In genomic region chr2:60252581-60253170, GRCh38 we compare ENCODE assay signal across 18 cellular contexts.
DNase-seq lines count a peak whose midpoint lies in the region; ATAC-seq, FAIRE-seq and TF ChIP-seq lines count a peak whose summit lies in the region.
"Had no signal": no experiment of that assay in that cellular context is flagged by ENCODE, and none has a peak within 500 bp of the region (broad histone marks: within the 10 kb centered on the region; RNA-seq: fewer than 3 reads in every experiment).

No MANE protein-coding gene starts in this region.

- H3F3A ChIP-seq in smooth muscle cell (ENCODE audit: low read depth) = no peaks in the 10 kb centered on the region

- H3K4me2 ChIP-seq in HepG2 (ENCODE audit: low read depth, low read length) = no peak overlapping the region
- no peak overlapping the region for H3K4me2 ChIP-seq in smooth muscle cell
- H3K4me2 ChIP-seq: GM23338 had no signal

- TF ChIP-seq CTCF in HepG2 (CRISPR knock-in tag; IDR thresholded peaks at IDR 0.05) (no peak), smooth muscle cell (IDR thresholded peaks at IDR 0.05; ENCODE audit: borderline replicate concordance, insufficient read depth, poor library complexity, severe bottlenecking) (no peak)

- no peak overlapping the region for H3K4me3 Mint-ChIP-seq in activated naive CD4-positive, alpha-beta T cell treated with anti-CD3 and anti-CD28 coated beads, Interleukin-2, amount 10 ng/mL, durations not matched to agents 7 days and 5 days
- H3K4me3 Mint-ChIP-seq: CD4-positive, alpha-beta memory T cell; GM23338; IgD-negative memory B cell had no signal

- H3K4me3 ChIP-seq in HepG2 (replicated peaks in 1 of 3; ENCODE audit: insufficient read depth in 1 of 3, low read depth in 2 of 3, low read length in 3 of 3) (no peak overlapping the region), smooth muscle cell (no peak overlapping the region)
- H3K4me3 ChIP-seq: GM23338 had no signal

- H3K27me3 ChIP-seq in HepG2 (ENCODE audit: control insufficient read depth in 1 of 2, insufficient read depth in 2 of 2, low read length in 2 of 2) (no peaks in the 10 kb centered on the region), smooth muscle cell (ENCODE audit: low read depth) (no peaks in the 10 kb centered on the region)
- H3K27me3 ChIP-seq: BE2C had no signal

- in situ Hi-C loops in SK-MEL-5 (cut with HindIII; ENCODE audit: low pct_unique_long_range_greater_than_20kb, low sequenced_read_pairs) (no loop called here), HepG2 (cut with HindIII; ENCODE audit: extremely low pct_ligation_motif_present, low pct_unique_long_range_greater_than_20kb) (no loop called here)

- no peaks in the 10 kb centered on the region for H3K4me1 ChIP-seq in HepG2 (ENCODE audit: insufficient read depth, low read length)
- H3K4me1 ChIP-seq in smooth muscle cell (ENCODE audit: low read depth) = no peaks in the 10 kb centered on the region
- H3K4me1 ChIP-seq: BE2C had no signal

- intact Hi-C loops in HepG2 (cut with micrococcal nuclease; ENCODE audit: unreplicated experiment) = no loop called here

- TF ChIP-seq EP300 in HepG2 (IDR thresholded peaks at IDR 0.05; ENCODE audit: low read depth in 2 of 2, low read length in 2 of 2) (no peak), HepG2 (CRISPR knock-in tag; IDR thresholded peaks at IDR 0.05; ENCODE audit: borderline replicate concordance) (no peak)

- no peaks in the 10 kb centered on the region for H3K36me3 ChIP-seq in HepG2 (replicated peaks in 1 of 2; ENCODE audit: control insufficient read depth in 1 of 2, insufficient read depth in 2 of 2, low read length in 2 of 2)
- no peaks in the 10 kb centered on the region for H3K36me3 ChIP-seq in smooth muscle cell (ENCODE audit: low read depth)
- H3K36me3 ChIP-seq: BE2C had no signal

- no TSS peak for BruUV-seq in HepG2 (replicated peaks; lab: Mats Ljungman, UMichigan)

- DNase-seq in SK-MEL-5 (ENCODE audit: low read depth, low spot score) (peak; percentile 52), foreskin melanocyte (peak; percentile 52), HepG2 (ENCODE audit: low spot score) (no peak), smooth muscle cell (lab: John Stamatoyannopoulos, UW; ENCODE audit: unreplicated experiment) (no peak), EL (no peak), kidney glomerular epithelial cell (lab: John Stamatoyannopoulos, UW) (no peak)
- no peak for DNase-seq in activated naive CD4-positive, alpha-beta T cell treated with anti-CD3 and anti-CD28 coated beads, Interleukin-2, amount 10 ng/mL, durations not matched to agents 7 days and 5 days
- DNase-seq: ACHN; BE2C; CD4-positive, alpha-beta memory T cell; DMS79; H7 had no signal

- H3K9me3 ChIP-seq in HepG2 (ENCODE audit: low read length) (no peaks in the 10 kb centered on the region), smooth muscle cell (replicated peaks; ENCODE audit: low read depth) (no peaks in the 10 kb centered on the region)
- H3K9me3 ChIP-seq: BE2C had no signal

- no peak for TF ChIP-seq RAD21 in HepG2 (CRISPR knock-in tag; IDR thresholded peaks at IDR 0.05)

- FAIRE-seq in HepG2 (lab: Jason Lieb, UNC) = no peak
- FAIRE-seq: G401.6, GM12891 had no signal

- no peaks in the 10 kb centered on the region for H3K79me2 ChIP-seq in HepG2 (ENCODE audit: insufficient read depth, low read length)
- no peaks in the 10 kb centered on the region for H3K79me2 ChIP-seq in smooth muscle cell (ENCODE audit: low read depth)

- H3K4me1 Mint-ChIP-seq in activated naive CD4-positive, alpha-beta T cell treated with anti-CD3 and anti-CD28 coated beads, Interleukin-2, amount 10 ng/mL, durations not matched to agents 7 days and 5 days = no peaks in the 10 kb centered on the region
- H3K4me1 Mint-ChIP-seq: CD4-positive, alpha-beta memory T cell had no signal

- H3K27ac Mint-ChIP-seq in activated naive CD4-positive, alpha-beta T cell treated with anti-CD3 and anti-CD28 coated beads, Interleukin-2, amount 10 ng/mL, durations not matched to agents 7 days and 5 days = no peak overlapping the region
- H3K27ac Mint-ChIP-seq: CD4-positive, alpha-beta memory T cell; GM23338; IgD-negative memory B cell had no signal

- H3K27ac ChIP-seq in HepG2 (ENCODE audit: extremely low read length, insufficient read depth, low read length) (no peak overlapping the region), smooth muscle cell (ENCODE audit: low read depth) (no peak overlapping the region)
- H3K27ac ChIP-seq: C4-2B had no signal

- H2AFZ ChIP-seq in HepG2 (ENCODE audit: low read length) (no peak overlapping the region), smooth muscle cell (ENCODE audit: low read depth) (peak overlapping the region; percentile 30)
- H2AFZ ChIP-seq: GM23338 had no signal

- H3K27me3 Mint-ChIP-seq in activated naive CD4-positive, alpha-beta T cell treated with anti-CD3 and anti-CD28 coated beads, Interleukin-2, amount 10 ng/mL, durations not matched to agents 7 days and 5 days = no peaks in the 10 kb centered on the region
- H3K27me3 Mint-ChIP-seq: CD4-positive, alpha-beta memory T cell; IgD-negative memory B cell had no signal

- 12% methylated on average over 6 of the region's 6 CpGs for whole genome bisulfite sequencing in HepG2 (ENCODE audit: low lambda C conversion rate)
- WGBS in smooth muscle cell (ENCODE audit: low lambda C conversion rate) = 60% methylated on average over 6 of the region's 6 CpGs

- no peaks in the 10 kb centered on the region for H3K9me3 Mint-ChIP-seq in activated naive CD4-positive, alpha-beta T cell treated with anti-CD3 and anti-CD28 coated beads, Interleukin-2, amount 10 ng/mL, durations not matched to agents 7 days and 5 days
- H3K9me3 Mint-ChIP-seq: GM23338, IgD-negative memory B cell had no signal

- POLR2A ChIA-PET in HepG2 (lab: Yijun Ruan, JAX) = no interaction called here

- no peak for TF ChIP-seq POLR2A in HepG2 (IDR thresholded peaks at IDR 0.05; ENCODE audit: insufficient read depth in 1 of 2, low read depth in 2 of 2, low read length in 2 of 2)

- no peaks in the 10 kb centered on the region for H4K20me1 ChIP-seq in HepG2 (ENCODE audit: insufficient read depth, low read length)
- H4K20me1 ChIP-seq in smooth muscle cell (ENCODE audit: low read depth) = no peaks in the 10 kb centered on the region

- ATAC-seq in HepG2 (peak; percentile 41; the same call in 2 of the 3 replicates), HG02759 (IDR thresholded peaks at IDR 0.05; ENCODE audit: unreplicated experiment) (no peak)
- ATAC-seq: GM23338 had no signal

- CTCF ChIA-PET in HepG2 (lab: Yijun Ruan, JAX; ENCODE audit: low intra/inter-chr PET ratio, low total read pairs) = no interaction called here
- CTCF ChIA-PET in activated naive CD4-positive, alpha-beta T cell treated with anti-CD3 and anti-CD28 coated beads, Interleukin-2, amount 10 ng/mL, durations not matched to agents 7 days and 5 days (lab: Charles Lee) = no interaction called here

- H3K9ac ChIP-seq in HepG2 (ENCODE audit: insufficient read depth, low read depth, low read length) (no peak overlapping the region), smooth muscle cell (ENCODE audit: low read depth) (no peak overlapping the region)

- H3K36me3 Mint-ChIP-seq in activated naive CD4-positive, alpha-beta T cell treated with anti-CD3 and anti-CD28 coated beads, Interleukin-2, amount 10 ng/mL, durations not matched to agents 7 days and 5 days = no peaks in the 10 kb centered on the region
- H3K36me3 Mint-ChIP-seq: CD4-positive, alpha-beta memory T cell had no signal

Comparison
In these comparisons a context has a peak if more than half of its experiments do, and no peak if none do; other contexts are left out.
1. DNase-seq: peak in SK-MEL-5 (single experiment) and foreskin melanocyte (single experiment); none in HepG2 (single experiment), smooth muscle cell (single experiment), activated naive CD4-positive, alpha-beta T cell treated with anti-CD3 and anti-CD28 coated beads, Interleukin-2, amount 10 ng/mL, durations not matched to agents 7 days and 5 days (single experiment), EL (single experiment) and kidney glomerular epithelial cell (single experiment).